8 cellular contexts compared by ENCODE assay signal in the genomic region with DNA sequence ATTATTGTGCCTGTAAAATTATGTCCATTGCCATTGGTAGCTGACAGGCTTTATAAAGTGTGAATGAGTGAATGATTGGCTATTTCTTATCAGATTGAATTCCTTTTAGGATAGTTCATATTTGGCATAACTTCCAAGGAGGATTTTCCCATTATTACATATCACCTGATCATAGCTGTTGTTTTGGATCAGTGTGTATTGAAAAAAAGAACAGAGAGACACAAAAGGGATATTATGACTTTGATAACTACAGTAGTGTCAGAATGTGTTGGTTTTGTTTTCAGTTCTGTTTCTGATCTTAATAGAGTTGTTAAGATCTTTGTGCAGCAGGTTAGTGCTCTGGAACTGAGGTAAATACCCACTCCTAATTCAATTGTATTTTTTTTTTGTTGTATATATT.
DNase-seq lines count a peak whose midpoint lies in the region; ATAC-seq and TF ChIP-seq lines count a peak whose summit lies in the region.
"Had no signal": no experiment of that assay in that cellular context is flagged by ENCODE, and none has a peak within 500 bp of the region (broad histone marks: within the 10 kb centered on the region; RNA-seq: fewer than 3 reads in every experiment).

No MANE protein-coding gene starts in this region.

- DNase-seq in sigmoid colon (no peak), lower leg skin (ENCODE audit: low spot score in 2 of 2) (no peak), DMS153 (lab: John Stamatoyannopoulos, UW) (no peak)
- DNase-seq in stimulated activated CD4-positive, alpha-beta T cell treated with anti-CD3 and anti-CD28 coated beads, Interleukin-2, amount 100 ng/mL, for 24 hours, result no peak
- DNase-seq: activated CD4-positive, CD25-positive, alpha-beta regulatory T cell treated with anti-CD3 and anti-CD28 coated beads, Interleukin-2, amount 50 U/mL, for 72 hours had no signal

- no peak for TF ChIP-seq EP300 in sigmoid colon (IDR thresholded peaks at IDR 0.05)

- intact Hi-C loops in sigmoid colon (cut with DNase I) (loop anchor here (5.0 kb wide), 2 partner anchors 34 to 79 kb away; no protein-coding TSS in a partner anchor), lower leg skin (cut with DNase I; ENCODE audit: low total_unique reads) (no loop called here)

- no peaks in the 10 kb centered on the region for H3K9me3 ChIP-seq in sigmoid colon

- TF ChIP-seq POLR2A in sigmoid colon (IDR thresholded peaks at IDR 0.05), result no peak
- TF ChIP-seq POLR2A in lower leg skin (IDR thresholded peaks at IDR 0.05), result no peak

- ATAC-seq in GM18870 (IDR thresholded peaks at IDR 0.05; ENCODE audit: unreplicated experiment), result peak; percentile 86
- peak; percentile 89 for ATAC-seq in GM21723 (IDR thresholded peaks at IDR 0.05; ENCODE audit: unreplicated experiment)
- peak; percentile 75 for ATAC-seq in HG03521 (IDR thresholded peaks at IDR 0.05; ENCODE audit: unreplicated experiment)

- H3K36me3 ChIP-seq in sigmoid colon, result no peaks in the 10 kb centered on the region

- peak overlapping the region; percentile 76 to 87 (median 82) for H3K27ac ChIP-seq in sigmoid colon

- H3K4me1 ChIP-seq in sigmoid colon, result peaks cover 0 to 63% (median 37%) of the 10 kb centered on the region in 4 donors

- no peak overlapping the region for H3K4me3 ChIP-seq in sigmoid colon
- H3K4me3 ChIP-seq in lower leg skin (ENCODE audit: low read depth, poor library complexity, severe bottlenecking), result no peak overlapping the region

- no peaks in the 10 kb centered on the region for H3K27me3 ChIP-seq in sigmoid colon

- no peak for TF ChIP-seq CTCF in sigmoid colon (IDR thresholded peaks at IDR 0.05)
- TF ChIP-seq CTCF in lower leg skin (IDR thresholded peaks at IDR 0.05), result no peak
